24 cellular contexts compared by ENCODE assay signal in genomic region chr3:88033088-88033487, GRCh38. TPM values are rescaled to one million over a fixed set of nuclear protein-coding genes. Genes with fewer than 3 reads are reported as not detected.
A peak's percentile ranks its signal among the peaks of the same experiment; 100 is the strongest.
DNase-seq lines count a peak whose midpoint lies in the region; FAIRE-seq and TF ChIP-seq lines count a peak whose summit lies in the region.
"Had no signal": no experiment of that assay in that cellular context is flagged by ENCODE, and none has a peak within 500 bp of the region (broad histone marks: within the 10 kb centered on the region; RNA-seq: fewer than 3 reads in every experiment).

No MANE protein-coding gene starts in this region.

- intact Hi-C loops in CD14-positive monocyte (cut with micrococcal nuclease), result no loop called here

- no peak overlapping the region for H3K4me2 ChIP-seq in keratinocyte (ENCODE audit: control insufficient read depth, extremely low read depth, insufficient read depth, low read depth, low read length)
- H3K4me2 ChIP-seq: neural progenitor cell had no signal

- H3K36me3 Mint-ChIP-seq in CD14-positive monocyte, result no peaks in the 10 kb centered on the region
- H3K36me3 Mint-ChIP-seq: neural progenitor cell; stimulated activated naive B cell treated with anti-CD40 and anti-IgM and Interleukin-4, amounts not matched to agents 10 μg/mL and 1 μg/mL and 100 μg/mL, for 72 hours had no signal

- H3K27me3 Mint-ChIP-seq in CD14-positive monocyte (ENCODE audit: low read depth in 3 of 3), result no peaks in the 10 kb centered on the region

- no peak for DNase-seq in CD14-positive monocyte (ENCODE audit: low spot score)
- DNase-seq in SK-MEL-5 (ENCODE audit: low read depth, low spot score), result peak; percentile 61
- no peak for DNase-seq in keratinocyte (ENCODE audit: low read depth, low spot score)
- no peak for DNase-seq in effector memory CD4-positive, alpha-beta T cell
- DNase-seq in AML-193 (lab: John Stamatoyannopoulos, UW), result no peak
- DNase-seq in NCI-H2196 treated with DMSO at 0.1 percent for 48 hours (lab: John Stamatoyannopoulos, UW; ENCODE audit: unreplicated experiment), result no peak
- DNase-seq in brain microvascular endothelial cell, result no peak
- DNase-seq: activated CD8-positive, alpha-beta T cell treated with anti-CD3 and anti-CD28 coated beads, Interleukin-2, amount 10 ng/mL, durations not matched to agents 7 days and 5 days; activated naive CD4-positive, alpha-beta T cell treated with anti-CD3 and anti-CD28 coated beads for 36 hours; anterior cingulate cortex; central memory CD4-positive, alpha-beta T cell; GOT3; left ventricle myocardium superior; NCI-H510A treated with DMSO at 0.1 percent for 48 hours; stimulated activated CD4-positive, alpha-beta T cell treated with anti-CD3 and anti-CD28 coated beads, Interleukin-1b, Interleukin-23, amount 100 ng/mL, for 48 hours; stimulated activated naive B cell treated with anti-CD40 and anti-IgM and Interleukin-4, amounts not matched to agents 10 μg/mL and 1 μg/mL and 100 μg/mL, for 72 hours; T1000; thyroid gland had no signal

- H3K27ac ChIP-seq in ACC112 (ENCODE audit: low read depth, low read length), result no peak overlapping the region
- H3K27ac ChIP-seq in keratinocyte (ENCODE audit: control insufficient read depth, insufficient read depth, low read length), result no peak overlapping the region
- no peak overlapping the region for H3K27ac ChIP-seq in effector memory CD4-positive, alpha-beta T cell (ENCODE audit: insufficient read depth, low read length, poor library complexity, severe bottlenecking)
- H3K27ac ChIP-seq in brain microvascular endothelial cell, result no peak overlapping the region
- H3K27ac ChIP-seq: epithelial cell of prostate, hepatocyte, neural progenitor cell had no signal

- H3K4me1 ChIP-seq in ACC112 (ENCODE audit: control insufficient read depth, insufficient read depth, low read length, unreplicated experiment) (peaks cover 10% of the 10 kb centered on the region), keratinocyte (ENCODE audit: control insufficient read depth, extremely low read depth, insufficient read depth, low read length) (peaks cover 5% of the 10 kb centered on the region)
- H3K4me1 ChIP-seq in effector memory CD4-positive, alpha-beta T cell (ENCODE audit: control insufficient read depth, insufficient read depth, low read length, poor library complexity, severe bottlenecking), result peaks cover 4% of the 10 kb centered on the region
- H3K4me1 ChIP-seq: neural progenitor cell had no signal

- H3K36me3 ChIP-seq in ACC112 (ENCODE audit: insufficient read depth, low read length), result no peaks in the 10 kb centered on the region
- no peaks in the 10 kb centered on the region for H3K36me3 ChIP-seq in keratinocyte (ENCODE audit: control insufficient read depth in 2 of 2, extremely low read depth in 1 of 2, insufficient read depth in 2 of 2, low read length in 2 of 2)
- H3K36me3 ChIP-seq in effector memory CD4-positive, alpha-beta T cell (ENCODE audit: control insufficient read depth, insufficient read depth, low read length), result no peaks in the 10 kb centered on the region
- H3K36me3 ChIP-seq in brain microvascular endothelial cell (replicated peaks), result no peaks in the 10 kb centered on the region
- H3K36me3 ChIP-seq: neural progenitor cell, thyroid gland had no signal

- FAIRE-seq in keratinocyte (lab: Jason Lieb, UNC), result no peak
- FAIRE-seq: frontal cortex had no signal

- H3K9me3 ChIP-seq in keratinocyte (ENCODE audit: control insufficient read depth, low read depth, low read length), result no peaks in the 10 kb centered on the region
- H3K9me3 ChIP-seq in effector memory CD4-positive, alpha-beta T cell (ENCODE audit: control insufficient read depth, low read length), result no peaks in the 10 kb centered on the region
- H3K9me3 ChIP-seq: thyroid gland had no signal

- TF ChIP-seq CTCF in CD14-positive monocyte (IDR thresholded peaks at IDR 0.05) (no peak), keratinocyte (optimal IDR thresholded peaks at IDR 0.05 in 1 of 3, IDR thresholded peaks at IDR 0.05 in 1 of 3, conservative IDR thresholded peaks at IDR 0.05 in 1 of 3; ENCODE audit: extremely low read depth in 1 of 3, insufficient read depth in 2 of 3, low read length in 3 of 3) (no peak), brain microvascular endothelial cell (IDR thresholded peaks at IDR 0.05; ENCODE audit: low read depth, low read length, missing control alignments) (no peak)

- H3K4me3 ChIP-seq in ACC112 (ENCODE audit: low read depth, low read length) (no peak overlapping the region), keratinocyte (ENCODE audit: control insufficient read depth in 2 of 3, extremely low read depth in 1 of 3, insufficient read depth in 2 of 3, low read depth in 1 of 3, low read length in 3 of 3) (no peak overlapping the region), brain microvascular endothelial cell (ENCODE audit: low read depth, low read length) (no peak overlapping the region)
- H3K4me3 ChIP-seq in effector memory CD4-positive, alpha-beta T cell (ENCODE audit: insufficient read depth, low read depth, low read length, poor library complexity, severe bottlenecking), result no peak overlapping the region
- H3K4me3 ChIP-seq: hepatocyte, neural progenitor cell, skin epidermis, thyroid gland had no signal

- peak overlapping the region in 4 of 7 donors; percentile 66 to 82 (median 74) for H3K27ac Mint-ChIP-seq in CD14-positive monocyte
- H3K27ac Mint-ChIP-seq: activated CD8-positive, alpha-beta T cell treated with anti-CD3 and anti-CD28 coated beads, Interleukin-2, amount 10 ng/mL, durations not matched to agents 7 days and 5 days; activated naive CD4-positive, alpha-beta T cell treated with anti-CD3 and anti-CD28 coated beads for 36 hours; neural progenitor cell; stimulated activated naive B cell treated with anti-CD40 and anti-IgM and Interleukin-4, amounts not matched to agents 10 μg/mL and 1 μg/mL and 100 μg/mL, for 72 hours had no signal

- H2AFZ ChIP-seq in ACC112 (ENCODE audit: low read length, unreplicated experiment) (peak overlapping the region; percentile 60), keratinocyte (ENCODE audit: control insufficient read depth, low read length) (peak overlapping the region; percentile 66)
- H2AFZ ChIP-seq: neural progenitor cell had no signal

- H3K79me2 ChIP-seq in ACC112 (ENCODE audit: control insufficient read depth, insufficient read depth, low read length, unreplicated experiment) (no peaks in the 10 kb centered on the region), keratinocyte (ENCODE audit: control insufficient read depth, insufficient read depth, low read length) (no peaks in the 10 kb centered on the region)
- H3K79me2 ChIP-seq: hepatocyte had no signal

- H4K20me1 ChIP-seq in keratinocyte (ENCODE audit: control insufficient read depth, extremely low read depth, insufficient read depth, low read length), result no peaks in the 10 kb centered on the region

- no peaks in the 10 kb centered on the region for H3K9me1 ChIP-seq in keratinocyte (ENCODE audit: control insufficient read depth, extremely low read depth, insufficient read depth, low read length)

- peaks cover 33% of the 10 kb centered on the region for H3K4me1 Mint-ChIP-seq in CD14-positive monocyte
- H3K4me1 Mint-ChIP-seq: neural progenitor cell had no signal

- in situ Hi-C loops in SK-MEL-5 (cut with HindIII; ENCODE audit: low pct_unique_long_range_greater_than_20kb, low sequenced_read_pairs) (no loop called here), brain microvascular endothelial cell (cut with HindIII; ENCODE audit: low pct_ligation_motif_present, low sequenced_read_pairs) (no loop called here)

- dilution Hi-C loops in keratinocyte (cut with MboI; ENCODE audit: extremely low pct_ligation_motif_present, low sequenced_read_pairs), result no loop called here

- no peaks in the 10 kb centered on the region for H3K27me3 ChIP-seq in ACC112 (ENCODE audit: insufficient read depth, low read length)
- H3K27me3 ChIP-seq in keratinocyte (ENCODE audit: control insufficient read depth, extremely low read depth, insufficient read depth, low read length), result no peaks in the 10 kb centered on the region
- H3K27me3 ChIP-seq in effector memory CD4-positive, alpha-beta T cell (replicated peaks; ENCODE audit: control insufficient read depth, insufficient read depth, low read length, poor library complexity, severe bottlenecking), result no peaks in the 10 kb centered on the region
- H3K27me3 ChIP-seq in brain microvascular endothelial cell (replicated peaks), result no peaks in the 10 kb centered on the region
- H3K27me3 ChIP-seq: hepatocyte, neural progenitor cell, thyroid gland had no signal

- peaks cover 0 to 3% (median 0%) of the 10 kb centered on the region in 7 donors for H3K9me3 Mint-ChIP-seq in CD14-positive monocyte
- H3K9me3 Mint-ChIP-seq: activated naive CD4-positive, alpha-beta T cell treated with anti-CD3 and anti-CD28 coated beads for 36 hours; stimulated activated naive B cell treated with anti-CD40 and anti-IgM and Interleukin-4, amounts not matched to agents 10 μg/mL and 1 μg/mL and 100 μg/mL, for 72 hours had no signal

- no peak overlapping the region for H3K9ac ChIP-seq in keratinocyte (ENCODE audit: control insufficient read depth, extremely low read depth, insufficient read depth, low read length)
- H3K9ac ChIP-seq: neural progenitor cell had no signal

- H3K4me3 Mint-ChIP-seq in CD14-positive monocyte, result no peak overlapping the region
- H3K4me3 Mint-ChIP-seq: activated naive CD4-positive, alpha-beta T cell treated with anti-CD3 and anti-CD28 coated beads for 36 hours; neural progenitor cell had no signal

RNA-seq across cellular contexts. Expression of gene CGGBP1, which starts 25.7 kb away (rescaled TPM):
- polyA plus RNA-seq in CD14-positive monocyte (10 to 100 TPM; 68.7 to 82.4 TPM), keratinocyte (25.2 to 43.3 TPM (median 43.0 TPM) in 3 replicates)
- total RNA-seq in SK-MEL-5 (2014; rRNA removed; shearing (Covaris generic)), result 80.0 and 84.1 TPM in 2 replicates
- 77.5 and 91.4 TPM in 2 replicates for polyA plus RNA-seq in SK-MEL-5 (2015; cell fraction: cytosol; rRNA removed)
- 285 and 309 TPM in 2 replicates for polyA plus RNA-seq in SK-MEL-5 (2015; cell fraction: nucleus; rRNA removed)
- polyA plus RNA-seq in keratinocyte (2011; ENCODE audit: low read depth), result 12.6 TPM
- 25.1 and 45.6 TPM in 2 replicates for polyA plus RNA-seq in keratinocyte (2011; cell fraction: cytosol; rRNA removed)
- 39.7 and 50.9 TPM in 2 replicates for polyA plus RNA-seq in keratinocyte (2011; cell fraction: nucleus; rRNA removed)
- 21.3 and 30.2 TPM in 2 replicates for polyA plus RNA-seq in keratinocyte (2012; ENCODE audit: low replicate concordance)
- 33.6 to 51.9 TPM (median 34.6 TPM) in 3 replicates for polyA minus RNA-seq in keratinocyte
- 21.7 TPM for polyA minus RNA-seq in keratinocyte (2011; cell fraction: cytosol; rRNA and poly(A)+ RNA removed)
- 11.8 and 21.0 TPM in 2 replicates for polyA minus RNA-seq in keratinocyte (2011; cell fraction: nucleus; rRNA and poly(A)+ RNA removed)

RNA-seq across cellular contexts. Expression of gene ZNF654, which starts 26.0 kb away (rescaled TPM):
- 1 to 10 TPM; 4.8 to 7.2 TPM for polyA plus RNA-seq in CD14-positive monocyte
- 20.0 and 21.9 TPM in 2 replicates for total RNA-seq in SK-MEL-5 (2014; rRNA removed; shearing (Covaris generic))
- polyA plus RNA-seq in SK-MEL-5 (2015; cell fraction: cytosol; rRNA removed), result 8.8 and 11.4 TPM in 2 replicates
- polyA plus RNA-seq in SK-MEL-5 (2015; cell fraction: nucleus; rRNA removed), result 15.5 and 17.7 TPM in 2 replicates
- polyA plus RNA-seq in keratinocyte, result 3.5 to 8.2 TPM (median 4.1 TPM) in 3 replicates
- polyA plus RNA-seq in keratinocyte (2011; ENCODE audit: low read depth), result 5.3 TPM
- polyA plus RNA-seq in keratinocyte (2011; cell fraction: cytosol; rRNA removed), result 3.5 and 7.1 TPM in 2 replicates
- polyA plus RNA-seq in keratinocyte (2011; cell fraction: nucleus; rRNA removed), result 9.9 and 12.8 TPM in 2 replicates
- polyA plus RNA-seq in keratinocyte (2012; ENCODE audit: low replicate concordance), result 5.3 and 8.6 TPM in 2 replicates
- polyA minus RNA-seq in keratinocyte, result 1.3 to 10.5 TPM (median 2.9 TPM) in 3 replicates
- polyA minus RNA-seq in keratinocyte (2011; cell fraction: cytosol; rRNA and poly(A)+ RNA removed), result 3.8 TPM
- 9.0 and 18.2 TPM in 2 replicates for polyA minus RNA-seq in keratinocyte (2011; cell fraction: nucleus; rRNA and poly(A)+ RNA removed)
